Comparison of ENCODE assay signal across 1 cellular context in the genomic region with DNA sequence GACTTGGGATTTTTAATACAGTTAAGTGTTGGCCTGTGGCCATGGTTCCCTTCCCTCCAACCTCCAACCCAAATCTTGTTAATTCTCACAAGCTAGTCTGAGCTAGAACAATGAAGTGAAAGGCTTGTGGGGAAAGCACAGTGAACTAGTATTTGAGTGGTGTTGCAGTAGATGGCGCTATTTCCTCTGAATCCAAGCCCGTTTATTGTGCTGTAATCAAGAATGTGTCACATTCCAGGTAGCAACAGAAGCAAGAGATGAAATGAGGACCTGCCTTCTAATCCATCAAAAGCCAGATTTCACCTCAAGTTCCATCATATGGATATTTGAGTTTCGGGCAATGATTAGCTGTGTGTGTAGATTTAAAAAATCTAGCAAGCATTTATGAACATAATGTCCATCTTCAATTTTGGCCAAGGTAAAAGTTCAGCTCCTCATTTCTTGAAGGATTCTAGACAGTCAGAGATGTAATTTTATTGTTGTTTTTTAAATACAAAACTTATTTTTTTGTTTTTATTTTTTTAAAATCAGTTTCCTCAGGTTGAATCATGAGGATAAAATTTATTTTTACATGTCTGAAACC.
TF ChIP-seq lines count a peak whose summit lies in the region.

No MANE protein-coding gene starts in this region.

TF ChIP-seq in GM23338, 12 proteins besides CTCF, POLR2A, EP300 and RAD21 (continued from another document):
- TF ChIP-seq, protein P1, sequence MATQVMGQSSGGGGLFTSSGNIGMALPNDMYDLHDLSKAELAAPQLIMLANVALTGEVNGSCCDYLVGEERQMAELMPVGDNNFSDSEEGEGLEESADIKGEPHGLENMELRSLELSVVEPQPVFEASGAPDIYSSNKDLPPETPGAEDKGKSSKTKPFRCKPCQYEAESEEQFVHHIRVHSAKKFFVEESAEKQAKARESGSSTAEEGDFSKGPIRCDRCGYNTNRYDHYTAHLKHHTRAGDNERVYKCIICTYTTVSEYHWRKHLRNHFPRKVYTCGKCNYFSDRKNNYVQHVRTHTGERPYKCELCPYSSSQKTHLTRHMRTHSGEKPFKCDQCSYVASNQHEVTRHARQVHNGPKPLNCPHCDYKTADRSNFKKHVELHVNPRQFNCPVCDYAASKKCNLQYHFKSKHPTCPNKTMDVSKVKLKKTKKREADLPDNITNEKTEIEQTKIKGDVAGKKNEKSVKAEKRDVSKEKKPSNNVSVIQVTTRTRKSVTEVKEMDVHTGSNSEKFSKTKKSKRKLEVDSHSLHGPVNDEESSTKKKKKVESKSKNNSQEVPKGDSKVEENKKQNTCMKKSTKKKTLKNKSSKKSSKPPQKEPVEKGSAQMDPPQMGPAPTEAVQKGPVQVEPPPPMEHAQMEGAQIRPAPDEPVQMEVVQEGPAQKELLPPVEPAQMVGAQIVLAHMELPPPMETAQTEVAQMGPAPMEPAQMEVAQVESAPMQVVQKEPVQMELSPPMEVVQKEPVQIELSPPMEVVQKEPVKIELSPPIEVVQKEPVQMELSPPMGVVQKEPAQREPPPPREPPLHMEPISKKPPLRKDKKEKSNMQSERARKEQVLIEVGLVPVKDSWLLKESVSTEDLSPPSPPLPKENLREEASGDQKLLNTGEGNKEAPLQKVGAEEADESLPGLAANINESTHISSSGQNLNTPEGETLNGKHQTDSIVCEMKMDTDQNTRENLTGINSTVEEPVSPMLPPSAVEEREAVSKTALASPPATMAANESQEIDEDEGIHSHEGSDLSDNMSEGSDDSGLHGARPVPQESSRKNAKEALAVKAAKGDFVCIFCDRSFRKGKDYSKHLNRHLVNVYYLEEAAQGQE (IDR thresholded peaks at IDR 0.05; ENCODE audit: unreplicated experiment) = no peak
- TF ChIP-seq EZH2phosphoT487 (IDR thresholded peaks at IDR 0.05; ENCODE audit: unreplicated experiment) = no peak
- no peak for TF ChIP-seq POLR2AphosphoS5 (IDR thresholded peaks at IDR 0.05; ENCODE audit: low read depth)
